In genomic region chr12:57751432-57751787, GRCh38 we compare ENCODE assay signal across 8 cellular contexts. TPM values are rescaled to one million over a fixed set of nuclear protein-coding genes. Genes with fewer than 3 reads are reported as not detected.
DNase-seq lines count a peak whose midpoint lies in the region; ATAC-seq and TF ChIP-seq lines count a peak whose summit lies in the region.

No MANE protein-coding gene starts in this region.

- ATAC-seq in GM21390 (IDR thresholded peaks at IDR 0.05; ENCODE audit: unreplicated experiment): no peak
- no peak for ATAC-seq in GM19035 (IDR thresholded peaks at IDR 0.05; ENCODE audit: unreplicated experiment)

- TF ChIP-seq POLR2A in esophagus squamous epithelium (IDR thresholded peaks at IDR 0.05) (no peak), prostate gland (IDR thresholded peaks at IDR 0.05) (no peak)

- H3K27ac ChIP-seq in SJSA1 (peak overlapping the region; percentile 90), esophagus squamous epithelium (peak overlapping the region; percentile 84 to 92 (median 90)), prostate gland (peak overlapping the region; percentile 81 to 86)

- H3K9me3 ChIP-seq in SJSA1 (replicated peaks) (no peaks in the 10 kb centered on the region), esophagus squamous epithelium (no peaks in the 10 kb centered on the region), prostate gland (no peaks in the 10 kb centered on the region)

- intact Hi-C loops in esophagus squamous epithelium (cut with DNase I): no loop called here
- intact Hi-C loops in prostate gland (cut with DNase I): no loop called here

- peaks cover 42% of the 10 kb centered on the region for H3K4me1 ChIP-seq in SJSA1 (replicated peaks)
- peaks cover 30 to 51% (median 31%) of the 10 kb centered on the region in 3 donors for H3K4me1 ChIP-seq in esophagus squamous epithelium
- peaks cover 3% of the 10 kb centered on the region for H3K4me1 ChIP-seq in prostate gland (replicated peaks)

- peaks cover 23% of the 10 kb centered on the region for H3K27me3 ChIP-seq in SJSA1 (replicated peaks)
- no peaks in the 10 kb centered on the region for H3K27me3 ChIP-seq in esophagus squamous epithelium
- H3K27me3 ChIP-seq in prostate gland (replicated peaks; ENCODE audit: insufficient read depth): no peaks in the 10 kb centered on the region

- TF ChIP-seq CTCF in GM12864 (IDR thresholded peaks at IDR 0.05; ENCODE audit: low read depth, low read length, missing control alignments) (no peak), esophagus squamous epithelium (IDR thresholded peaks at IDR 0.05) (no peak), prostate gland (IDR thresholded peaks at IDR 0.05) (no peak)

- WGBS in esophagus squamous epithelium, 2 donors: 2 to 11% methylated on average over 5 to 8 of the region's 8 CpGs
- WGBS in prostate gland: 11% methylated on average over 8 of the region's 8 CpGs

- H3K4me3 ChIP-seq in GM12864 (ENCODE audit: low read depth, low read length) (peak overlapping the region; percentile 90), SJSA1 (peak overlapping the region; percentile 59), esophagus squamous epithelium (peak overlapping the region; percentile 61 to 96 (median 72)), prostate gland (peak overlapping the region; percentile 66 to 70)

- DNase-seq in GM12864 (ENCODE audit: low read depth): no peak
- DNase-seq in SJSA1 (ENCODE audit: low read depth in 1 of 2, low spot score in 2 of 2): peak in 1 of 2 experiments; percentile 95
- DNase-seq in esophagus squamous epithelium (lab: John Stamatoyannopoulos, UW): no peak
- no peak for DNase-seq in prostate gland (ENCODE audit: low spot score)
- DNase-seq in stimulated activated CD4-positive, alpha-beta T cell treated with anti-CD3 and anti-CD28 coated beads, Interleukin-12 subunit alpha, Interleukin-12 subunit beta, amount 100 ng/mL, for 4 hours: no peak
- no peak for DNase-seq in NCI-H2227 (lab: John Stamatoyannopoulos, UW; ENCODE audit: unreplicated experiment)

- H3K36me3 ChIP-seq in SJSA1 (peaks cover 54% of the 10 kb centered on the region), esophagus squamous epithelium (peaks cover 7 to 44% (median 18%) of the 10 kb centered on the region in 3 donors), prostate gland (peaks cover 0 to 4% of the 10 kb centered on the region in 2 donors)

RNA-seq across cellular contexts. Expression of gene CDK4, which starts 0.7 kb away (rescaled TPM):
- total RNA-seq in SJSA1 (2014; rRNA removed; shearing (Covaris generic)): 3,953 and 4,723 TPM in 2 replicates
- total RNA-seq in esophagus squamous epithelium (10 to 100 TPM; 42.8 to 96.9 (median 60.4) TPM), prostate gland (100 to 1,000 TPM in 1 of 2 donors, 10 to 100 TPM in 1; 97.5 to 103 TPM)

RNA-seq across cellular contexts. Expression of gene MARCHF9, which starts 3.5 kb away (rescaled TPM):
- 88.7 and 107 TPM in 2 replicates for total RNA-seq in SJSA1 (2014; rRNA removed; shearing (Covaris generic))
- total RNA-seq in esophagus squamous epithelium (1 to 10 TPM; 3.6 to 8.4 (median 5.3) TPM), prostate gland (10 to 100 TPM; 11.1 to 13.2 TPM)

RNA-seq across cellular contexts. Expression of gene TSPAN31, which starts 6.6 kb away (rescaled TPM):
- total RNA-seq in SJSA1 (2014; rRNA removed; shearing (Covaris generic)): 429 and 571 TPM in 2 replicates
- total RNA-seq in esophagus squamous epithelium (10 to 100 TPM; 37.2 to 62.5 (median 40.2) TPM), prostate gland (100 to 1,000 TPM in 1 of 2 donors, 10 to 100 TPM in 1; 40.4 to 127 TPM)

RNA-seq across cellular contexts. Expression of gene AGAP2, which starts 12.9 kb away (rescaled TPM):
- total RNA-seq in SJSA1 (2014; rRNA removed; shearing (Covaris generic)): 0.78 and 0.89 TPM in 2 replicates
- total RNA-seq in esophagus squamous epithelium (1 to 10 TPM in 3 of 4 donors, under 1 TPM in 1; 0.88 to 2.3 (median 1.3) TPM), prostate gland (1 to 10 TPM in 1 of 2 donors, under 1 TPM in 1; 0.82 to 4.2 TPM)

RNA-seq across cellular contexts. Expression of gene CYP27B1, which starts 15.5 kb away (rescaled TPM):
- total RNA-seq in SJSA1 (2014; rRNA removed; shearing (Covaris generic)): 12.9 and 21.9 TPM in 2 replicates
- total RNA-seq in esophagus squamous epithelium (1 to 10 TPM in 2 of 4 donors, under 1 TPM in 2; 0.18 to 1.7 (median 1.1) TPM), prostate gland (under 1 TPM; 0.14 to 0.91 TPM)

Comparison
In these comparisons a context has a peak if more than half of its experiments do, and no peak if none do; other contexts are left out.
1. RNA of gene CDK4, which starts 0.7 kb away (total RNA-seq): 3,953 to 4,723 TPM in SJSA1; 97.5 to 103 TPM in prostate gland and 42.8 to 96.9 TPM in esophagus squamous epithelium; every median in the first group is over 10 times any median in the second.
2. Peak in every context shown above with its lines, with median percentiles within 50 percentile points of each other: H3K4me3 ChIP-seq and H3K27ac ChIP-seq.